ENCODE assay signal across 18 cellular contexts in genomic region chr6:52564856-52565255, GRCh38. TPM values are rescaled to one million over a fixed set of nuclear protein-coding genes. Genes with fewer than 3 reads are reported as not detected.
DNase-seq lines count a peak whose midpoint lies in the region; ATAC-seq, FAIRE-seq and TF ChIP-seq lines count a peak whose summit lies in the region.
"Had no signal": no experiment of that assay in that cellular context is flagged by ENCODE, and none has a peak within 500 bp of the region (broad histone marks: within the 10 kb centered on the region; RNA-seq: fewer than 3 reads in every experiment).

No MANE protein-coding gene starts in this region.

- H3K27me3 Mint-ChIP-seq in chondrocyte (ENCODE audit: low read depth): no peaks in the 10 kb centered on the region

- intact Hi-C loops in mucosa of descending colon (cut with DNase I, micrococcal nuclease) (no loop called here), pancreas (cut with DNase I) (loop anchor here in 1 of 3 donors (10.0 kb wide), 1 partner anchor 50 kb away; no protein-coding TSS in a partner anchor)

- H3K4me3 ChIP-seq in ACC112 (ENCODE audit: low read depth, low read length): no peak overlapping the region
- H3K4me3 ChIP-seq in MM.1S (ENCODE audit: low read length): no peak overlapping the region
- no peak overlapping the region for H3K4me3 ChIP-seq in mucosa of descending colon
- no peak overlapping the region for H3K4me3 ChIP-seq in pancreas
- H3K4me3 ChIP-seq: GM12878 had no signal

- peak overlapping the region; percentile 97 for H3K27ac Mint-ChIP-seq in chondrocyte (ENCODE audit: unreplicated experiment)

- H3K4me1 Mint-ChIP-seq in chondrocyte (ENCODE audit: low read depth): peaks cover 94% of the 10 kb centered on the region

- 82 to 87% methylated on average over 3 of the region's 3 CpGs for WGBS in pancreas, 2 donors

- H4K20me1 ChIP-seq in MM.1S (ENCODE audit: insufficient read depth, low read length): peaks cover 32% of the 10 kb centered on the region

- no peaks in the 10 kb centered on the region for H3K27me3 ChIP-seq in ACC112 (ENCODE audit: insufficient read depth, low read length)
- no peaks in the 10 kb centered on the region for H3K27me3 ChIP-seq in MM.1S (replicated peaks; ENCODE audit: insufficient read depth, low read length)
- no peaks in the 10 kb centered on the region for H3K27me3 ChIP-seq in pancreas

- H3K9me2 ChIP-seq in MM.1S (replicated peaks; ENCODE audit: insufficient read depth, low read length): no peaks in the 10 kb centered on the region

- no peak overlapping the region for H3K4me3 Mint-ChIP-seq in chondrocyte (ENCODE audit: unreplicated experiment)

- H3K4me2 ChIP-seq in MM.1S (ENCODE audit: low read depth, low read length): peak overlapping the region; percentile 8; the same call in 1 of the 2 replicates

- H3K4me1 ChIP-seq in ACC112 (ENCODE audit: control insufficient read depth, insufficient read depth, low read length, unreplicated experiment) (peaks cover 95% of the 10 kb centered on the region), MM.1S (ENCODE audit: low read length) (peaks cover 77% of the 10 kb centered on the region), mucosa of descending colon (ENCODE audit: low read depth) (peaks cover 5% of the 10 kb centered on the region), pancreas (peaks cover 0 to 3% (median 0%) of the 10 kb centered on the region in 3 donors)

- H3K36me3 ChIP-seq in ACC112 (ENCODE audit: insufficient read depth, low read length) (peaks cover 24% of the 10 kb centered on the region), MM.1S (replicated peaks; ENCODE audit: insufficient read depth, low read length) (0 out of 2 replicates have a peak, but pooled peaks cover 13% of the 10 kb centered on the region), mucosa of descending colon (ENCODE audit: low read depth) (no peaks in the 10 kb centered on the region), pancreas (no peaks in the 10 kb centered on the region)

- DNase-seq in MM.1S (no peak), chondrocyte (ENCODE audit: low spot score) (no peak), mucosa of descending colon (no peak), pancreas (no peak)
- DNase-seq in stimulated activated naive CD4-positive, alpha-beta T cell treated with Interleukin-2 at 50 U/mL for 16 hours (lab: John Stamatoyannopoulos, UW): no peak
- DNase-seq: 8988T, COR-L47, DMS53, NCI-H146, NCI-H2081 treated with DMSO at 0.1 percent for 48 hours, NCI-H524, PC-3 had no signal

- no peak overlapping the region for H3K9ac ChIP-seq in MM.1S (ENCODE audit: low read length)

- H3K9me3 ChIP-seq in MM.1S (replicated peaks; ENCODE audit: insufficient read depth, low read length): no peaks in the 10 kb centered on the region
- no peaks in the 10 kb centered on the region for H3K9me3 ChIP-seq in mucosa of descending colon
- H3K9me3 ChIP-seq in pancreas: no peaks in the 10 kb centered on the region

- H3F3A ChIP-seq in MM.1S (ENCODE audit: insufficient read depth, low read length): peaks cover 47% of the 10 kb centered on the region

- no peak for TF ChIP-seq CTCF in MM.1S (IDR thresholded peaks at IDR 0.05; ENCODE audit: low read length)
- no peak for TF ChIP-seq CTCF in chondrocyte (IDR thresholded peaks at IDR 0.05)
- TF ChIP-seq CTCF in mucosa of descending colon (IDR thresholded peaks at IDR 0.05): no peak
- TF ChIP-seq CTCF in pancreas (IDR thresholded peaks at IDR 0.05): no peak

- H3K9me3 Mint-ChIP-seq in chondrocyte (ENCODE audit: low read depth): no peaks in the 10 kb centered on the region

- H3K79me2 ChIP-seq in ACC112 (ENCODE audit: control insufficient read depth, insufficient read depth, low read length, unreplicated experiment) (peaks cover 97% of the 10 kb centered on the region), MM.1S (ENCODE audit: low read length) (peaks cover 100% of the 10 kb centered on the region)

- H3K27ac ChIP-seq in ACC112 (ENCODE audit: low read depth, low read length) (peak overlapping the region; percentile 100), MM.1S (ENCODE audit: low read length) (no peak overlapping the region), pancreas (no peak overlapping the region)
- H3K27ac ChIP-seq: C4-2B had no signal

- FAIRE-seq in pancreas (lab: Jason Lieb, UNC): no peak
- FAIRE-seq: GM12878, H54 had no signal

- peak; percentile 43 for ATAC-seq in mucosa of descending colon
- no peak for ATAC-seq in GM19328 (IDR thresholded peaks at IDR 0.05; ENCODE audit: unreplicated experiment)
- ATAC-seq in pancreas: no peak
- ATAC-seq in GM19452 (IDR thresholded peaks at IDR 0.05; ENCODE audit: unreplicated experiment): no peak
- ATAC-seq: GM12878, PC-3 had no signal

- H2AFZ ChIP-seq in ACC112 (ENCODE audit: low read length, unreplicated experiment) (no peak overlapping the region), MM.1S (ENCODE audit: low read length) (no peak overlapping the region)

- peaks cover 7% of the 10 kb centered on the region for H3K36me3 Mint-ChIP-seq in chondrocyte (ENCODE audit: low read depth)

RNA-seq across cellular contexts. Expression of gene TRAM2, which starts 12.0 kb away (rescaled TPM):
- total RNA-seq in chondrocyte (159 to 178 TPM (median 159 TPM) in 3 replicates), mucosa of descending colon (10 to 100 TPM; 20.3 to 25.0 (median 24.1) TPM), pancreas (10 to 100 TPM in 1 of 6 donors, 1 to 10 TPM in 5; 3.9 to 11.2 (median 6.1) TPM)
- 1 to 10 TPM; 1.9 to 3.2 TPM for polyA plus RNA-seq in pancreas
